ENCODE assay signal across 9 cellular contexts in the genomic region with DNA sequence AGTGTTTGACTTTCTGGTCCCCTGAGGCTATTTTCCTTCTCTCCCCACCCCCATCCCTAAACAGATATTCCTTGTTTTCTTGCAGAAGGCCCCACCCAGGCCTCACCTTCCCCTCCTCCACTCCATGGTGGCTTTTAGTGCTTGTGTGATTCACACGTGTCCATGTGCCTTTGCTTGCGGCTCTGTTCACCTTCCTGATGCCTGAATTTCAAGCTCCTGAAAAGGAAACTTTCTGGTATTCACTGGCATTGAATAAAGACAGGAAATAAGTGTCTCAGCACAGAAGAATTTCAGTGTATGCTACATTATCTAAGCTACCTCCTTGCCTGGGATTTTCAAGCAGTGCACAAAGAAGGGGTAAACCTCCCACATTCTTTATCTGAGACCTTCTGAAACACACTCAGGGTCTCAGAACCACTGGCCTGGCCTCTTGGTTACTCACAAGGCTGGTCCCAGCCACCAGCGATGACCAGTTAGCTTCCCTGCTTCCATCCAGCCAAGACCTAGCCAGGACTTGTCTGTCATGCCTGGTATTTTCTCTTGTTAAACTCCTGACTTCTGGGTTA. TPM values are rescaled to one million over a fixed set of nuclear protein-coding genes. Genes with fewer than 3 reads are reported as not detected.
DNase-seq lines count a peak whose midpoint lies in the region; ATAC-seq and TF ChIP-seq lines count a peak whose summit lies in the region.
"Had no signal": no experiment of that assay in that cellular context is flagged by ENCODE, and none has a peak within 500 bp of the region (broad histone marks: within the 10 kb centered on the region; RNA-seq: fewer than 3 reads in every experiment).

No MANE protein-coding gene starts in this region.

- H3K27me3 Mint-ChIP-seq in endothelial cell (ENCODE audit: unreplicated experiment) (peaks cover 6% of the 10 kb centered on the region), nephron (ENCODE audit: low read depth) (no peaks in the 10 kb centered on the region)
- H3K27me3 Mint-ChIP-seq in T-helper 2 cell treated with Interferon-gamma antibody and Interleukin-4, amounts not matched to agents 5 μg/mL and 100 μg/mL, for 36 hours (ENCODE audit: low read depth): no peaks in the 10 kb centered on the region

- H3K36me3 Mint-ChIP-seq in endothelial cell (ENCODE audit: low read depth, unreplicated experiment): no peaks in the 10 kb centered on the region
- no peaks in the 10 kb centered on the region for H3K36me3 Mint-ChIP-seq in nephron (ENCODE audit: low read depth)
- no peaks in the 10 kb centered on the region for H3K36me3 Mint-ChIP-seq in T-helper 2 cell treated with Interferon-gamma antibody and Interleukin-4, amounts not matched to agents 5 μg/mL and 100 μg/mL, for 36 hours (ENCODE audit: low read depth)
- H3K36me3 Mint-ChIP-seq: brain had no signal

- peaks cover 17% of the 10 kb centered on the region for H3K4me1 Mint-ChIP-seq in endothelial cell (ENCODE audit: unreplicated experiment)
- H3K4me1 Mint-ChIP-seq in nephron: peaks cover 10% of the 10 kb centered on the region
- no peaks in the 10 kb centered on the region for H3K4me1 Mint-ChIP-seq in T-helper 2 cell treated with Interferon-gamma antibody and Interleukin-4, amounts not matched to agents 5 μg/mL and 100 μg/mL, for 36 hours (ENCODE audit: low read depth)

- H3K27me3 ChIP-seq in BJ (ENCODE audit: control insufficient read depth, insufficient read depth, low read length): no peaks in the 10 kb centered on the region

- H3K36me3 ChIP-seq in BJ (ENCODE audit: control insufficient read depth, insufficient read depth, low read length): no peaks in the 10 kb centered on the region

- TF ChIP-seq CTCF in BJ (IDR thresholded peaks at IDR 0.05; ENCODE audit: insufficient read depth, low read depth, low read length) (no peak), endothelial cell (IDR thresholded peaks at IDR 0.05; ENCODE audit: unreplicated experiment) (no peak), nephron (IDR thresholded peaks at IDR 0.05; ENCODE audit: unreplicated experiment in 3 of 3) (no peak)

- ATAC-seq in GM18505 (IDR thresholded peaks at IDR 0.05; ENCODE audit: unreplicated experiment) (no peak), HG03135 (IDR thresholded peaks at IDR 0.05; ENCODE audit: unreplicated experiment) (no peak)

- H3K9me3 Mint-ChIP-seq in endothelial cell (ENCODE audit: unreplicated experiment) (no peaks in the 10 kb centered on the region), nephron (no peaks in the 10 kb centered on the region)
- no peaks in the 10 kb centered on the region for H3K9me3 Mint-ChIP-seq in T-helper 2 cell treated with Interferon-gamma antibody and Interleukin-4, amounts not matched to agents 5 μg/mL and 100 μg/mL, for 36 hours

- no peak for TF ChIP-seq POLR2A in GM18505 (IDR thresholded peaks at IDR 0.05; ENCODE audit: borderline replicate concordance, extremely low read depth, insufficient read depth, insufficient read length)

- H3K4me3 Mint-ChIP-seq in endothelial cell (ENCODE audit: unreplicated experiment): peak overlapping the region; percentile 62
- no peak overlapping the region for H3K4me3 Mint-ChIP-seq in nephron
- H3K4me3 Mint-ChIP-seq in T-helper 2 cell treated with Interferon-gamma antibody and Interleukin-4, amounts not matched to agents 5 μg/mL and 100 μg/mL, for 36 hours: no peak overlapping the region
- H3K4me3 Mint-ChIP-seq: brain had no signal

- POLR2A ChIA-PET in BJ (lab: Charles Lee): interaction anchor here (0.6 to 1.0 kb wide), 2 partner anchors 9 to 21 kb away, joined by 3 read pairs; no protein-coding TSS in a partner anchor

- H3K27ac Mint-ChIP-seq in endothelial cell (ENCODE audit: unreplicated experiment): peak overlapping the region; percentile 99
- peak overlapping the region; percentile 84 to 94 (median 90) for H3K27ac Mint-ChIP-seq in nephron
- H3K27ac Mint-ChIP-seq in T-helper 2 cell treated with Interferon-gamma antibody and Interleukin-4, amounts not matched to agents 5 μg/mL and 100 μg/mL, for 36 hours: no peak overlapping the region

- CTCF ChIA-PET in BJ (lab: Yijun Ruan, JAX): interaction anchor here (1.0 to 1.8 kb wide), 3 partner anchors 11 to 14 kb away, joined by 4 to 7 read pairs (median 6); no protein-coding TSS in a partner anchor

- DNase-seq in BJ (ENCODE audit: low read depth) (peak; percentile 57), NCI-H526 treated with DMSO at 0.1 percent for 48 hours (lab: John Stamatoyannopoulos, UW) (peak; percentile 31), endothelial cell (ENCODE audit: low spot score) (peak; percentile 44)
- no peak for DNase-seq in activated CD4-positive, alpha-beta T cell treated with anti-CD3 and anti-CD28 coated beads, Interleukin-2, amount 50 U/mL, for 48 hours
- no peak for DNase-seq in T-helper 2 cell treated with Interferon-gamma antibody and Interleukin-4, amounts not matched to agents 5 μg/mL and 100 μg/mL, for 36 hours (ENCODE audit: low spot score)

- H3K4me3 ChIP-seq in BJ (ENCODE audit: low read depth, low read length): no peak overlapping the region

RNA-seq across cellular contexts. Expression of a gene that starts 17.2 kb away (rescaled TPM):
- polyA plus RNA-seq in BJ (2011; rRNA removed): 37.0 and 93.3 TPM in 2 replicates
- 34.5 and 44.9 TPM in 2 replicates for polyA minus RNA-seq in BJ (2011; rRNA and poly(A)+ RNA removed)
- total RNA-seq in endothelial cell (ENCODE audit: unreplicated experiment): 92.3 TPM

Comparison
In these comparisons a context has a peak if more than half of its experiments do, and no peak if none do; other contexts are left out.
1. DNase-seq: peak in BJ (single experiment), NCI-H526 treated with DMSO at 0.1 percent for 48 hours (single experiment) and endothelial cell (single experiment); none in activated CD4-positive, alpha-beta T cell treated with anti-CD3 and anti-CD28 coated beads, Interleukin-2, amount 50 U/mL, for 48 hours (0 of 2) and T-helper 2 cell treated with Interferon-gamma antibody and Interleukin-4, amounts not matched to agents 5 μg/mL and 100 μg/mL, for 36 hours (single experiment).